7 cellular contexts compared by ENCODE assay signal in genomic region chr18:77102246-77103040, GRCh38. TPM values are rescaled to one million over a fixed set of nuclear protein-coding genes. Genes with fewer than 3 reads are reported as not detected.
DNase-seq lines count a peak whose midpoint lies in the region; ATAC-seq and TF ChIP-seq lines count a peak whose summit lies in the region.

No MANE protein-coding gene starts in this region.

- no peak for TF ChIP-seq CTCF in GM13976 (IDR thresholded peaks at IDR 0.05; ENCODE audit: borderline replicate concordance, control extremely low read depth, extremely low read depth, insufficient read depth, missing control alignments)
- TF ChIP-seq CTCF in KMS-11 (conservative IDR thresholded peaks at IDR 0.05; ENCODE audit: low read depth, low read length) = no peak
- no peak for TF ChIP-seq CTCF in nephron (IDR thresholded peaks at IDR 0.05; ENCODE audit: unreplicated experiment in 3 of 3)

- peak overlapping the region; percentile 34 for H3K27ac ChIP-seq in KMS-11

- peaks cover 89% of the 10 kb centered on the region for H3K4me1 Mint-ChIP-seq in central memory CD8-positive, alpha-beta T cell
- peaks cover 95% of the 10 kb centered on the region for H3K4me1 Mint-ChIP-seq in nephron

- H3K4me3 Mint-ChIP-seq in central memory CD8-positive, alpha-beta T cell = peak overlapping the region; percentile 75
- peak overlapping the region; percentile 31 to 56 (median 55) for H3K4me3 Mint-ChIP-seq in nephron

- H3K9me3 Mint-ChIP-seq in central memory CD8-positive, alpha-beta T cell = no peaks in the 10 kb centered on the region
- H3K9me3 Mint-ChIP-seq in nephron = no peaks in the 10 kb centered on the region

- H3K9ac ChIP-seq in KMS-11 = no peak overlapping the region

- H3K27me3 ChIP-seq in KMS-11 (ENCODE audit: insufficient read depth, low read depth) = no peaks in the 10 kb centered on the region

- no peaks in the 10 kb centered on the region for H3K79me2 ChIP-seq in KMS-11 (ENCODE audit: insufficient read depth, low read depth)

- no peaks in the 10 kb centered on the region for H3K27me3 Mint-ChIP-seq in central memory CD8-positive, alpha-beta T cell
- no peaks in the 10 kb centered on the region for H3K27me3 Mint-ChIP-seq in nephron (ENCODE audit: low read depth)

- peak overlapping the region; percentile 69 for H3K4me2 ChIP-seq in KMS-11

- peak overlapping the region; percentile 94 for H3K27ac Mint-ChIP-seq in central memory CD8-positive, alpha-beta T cell (ENCODE audit: low read depth)
- peak overlapping the region; percentile 97 to 100 (median 98) for H3K27ac Mint-ChIP-seq in nephron

- in situ Hi-C loops in GM13976 (cut with MboI; ENCODE audit: low sequenced_read_pairs, unreplicated experiment) = loop anchor here (25.0 kb wide), 1 partner anchor 615 kb away; the partner anchor contains the start of gene ZNF516

- no peak overlapping the region for H3K4me3 ChIP-seq in KMS-11 (IDR thresholded peaks at IDR 0.05; ENCODE audit: insufficient read depth, low read depth, low read length)

- no peaks in the 10 kb centered on the region for H4K20me1 ChIP-seq in KMS-11 (ENCODE audit: insufficient read depth)

- peaks cover 43% of the 10 kb centered on the region for H3K36me3 Mint-ChIP-seq in central memory CD8-positive, alpha-beta T cell (ENCODE audit: insufficient read depth)
- H3K36me3 Mint-ChIP-seq in nephron (ENCODE audit: low read depth) = no peaks in the 10 kb centered on the region

- ATAC-seq in GM21717 (IDR thresholded peaks at IDR 0.05; ENCODE audit: unreplicated experiment) (peak; percentile 72), left lobe of liver (no peak)
- peak; percentile 66 for ATAC-seq in central memory CD8-positive, alpha-beta T cell (replicated peaks; ENCODE audit: extremely low read depth, poor library complexity, severe bottlenecking)

- DNase-seq in GM13976 (ENCODE audit: low spot score) (peak; percentile 87), NCI-H69 (lab: John Stamatoyannopoulos, UW) (no peak), left lobe of liver (ENCODE audit: low spot score) (no peak)
- no peak for DNase-seq in central memory CD8-positive, alpha-beta T cell (ENCODE audit: low spot score in 2 of 2)

- H2AFZ ChIP-seq in KMS-11 (ENCODE audit: low read depth) = no peak overlapping the region

- H3K4me1 ChIP-seq in KMS-11 (ENCODE audit: low read depth, poor library complexity, severe bottlenecking) = peaks cover 20% of the 10 kb centered on the region

- no peaks in the 10 kb centered on the region for H3K36me3 ChIP-seq in KMS-11 (ENCODE audit: insufficient read depth)

RNA-seq across cellular contexts. Expression of gene MBP, which starts 30.1 kb away (rescaled TPM):
- total RNA-seq in left lobe of liver = 24.1 TPM
